In the genomic region with DNA sequence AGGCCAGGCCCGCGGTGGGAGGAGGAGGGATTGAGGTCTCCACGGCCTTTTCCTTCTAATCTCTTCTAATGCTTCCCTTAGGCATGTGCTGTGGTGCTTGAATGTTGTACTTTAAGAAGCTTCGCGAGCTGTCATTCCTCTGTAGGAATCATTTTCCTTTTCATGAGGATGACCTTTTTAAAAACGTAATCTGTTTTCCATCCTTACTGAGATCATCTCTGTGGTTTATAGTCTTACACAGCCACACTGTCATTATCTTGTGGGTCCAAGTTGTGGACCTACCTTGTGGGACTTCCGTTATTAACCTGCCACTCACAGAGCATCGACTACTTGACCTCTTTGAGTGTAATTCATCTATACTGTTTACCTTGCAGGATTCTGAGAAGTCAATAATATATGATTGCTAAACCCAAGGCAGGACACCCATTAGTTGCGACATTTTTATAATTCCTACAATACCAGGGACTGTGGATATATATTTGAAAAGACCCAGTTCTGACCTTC, we compare ENCODE assay signal across 8 cellular contexts. TPM values are rescaled to one million over a fixed set of nuclear protein-coding genes. Genes with fewer than 3 reads are reported as not detected.
A peak's percentile ranks its signal among the peaks of the same experiment; 100 is the strongest.
DNase-seq lines count a peak whose midpoint lies in the region; TF ChIP-seq lines count a peak whose summit lies in the region.

No MANE protein-coding gene starts in this region.

- H3K4me2 ChIP-seq in KMS-11 (peak overlapping the region; percentile 93), neural progenitor cell (peak overlapping the region; percentile 90)

- H3K27ac Mint-ChIP-seq in CD14-positive monocyte: peak overlapping the region in 1 of 7 donors; percentile 38
- no peak overlapping the region for H3K27ac Mint-ChIP-seq in neural progenitor cell

- H4K20me1 ChIP-seq in KMS-11 (ENCODE audit: insufficient read depth) (no peaks in the 10 kb centered on the region), neural progenitor cell (ENCODE audit: low read depth) (peaks cover 11% of the 10 kb centered on the region)

- intact Hi-C loops in CD14-positive monocyte (cut with micrococcal nuclease): no loop called here

- H3K4me1 ChIP-seq in KMS-11 (ENCODE audit: low read depth, poor library complexity, severe bottlenecking) (peaks cover 13% of the 10 kb centered on the region), ectodermal cell (ENCODE audit: control insufficient read depth, insufficient read depth, low read length) (peaks cover 8% of the 10 kb centered on the region), neural progenitor cell (peaks cover 22% of the 10 kb centered on the region)

- no peaks in the 10 kb centered on the region for H3F3A ChIP-seq in neural progenitor cell (ENCODE audit: low read depth)

- peaks cover 30 to 51% (median 35%) of the 10 kb centered on the region in 3 donors for H3K27me3 Mint-ChIP-seq in CD14-positive monocyte (ENCODE audit: low read depth in 3 of 3)
- H3K27me3 Mint-ChIP-seq in neural progenitor cell (ENCODE audit: insufficient read depth, low read depth): no peaks in the 10 kb centered on the region

- 19 to 24% methylated on average over 8 of the region's 9 CpGs for WGBS in ectodermal cell, 2 experiments

- H3K4me1 Mint-ChIP-seq in CD14-positive monocyte (peaks cover 14% of the 10 kb centered on the region), neural progenitor cell (peaks cover 20% of the 10 kb centered on the region)

- H3K9ac ChIP-seq in KMS-11: peak overlapping the region; percentile 36; the same call in 1 of the 2 replicates
- peak overlapping the region; percentile 13 for H3K9ac ChIP-seq in neural progenitor cell

- peaks cover 0 to 6% of the 10 kb centered on the region in 2 donors for H3K36me3 Mint-ChIP-seq in CD14-positive monocyte
- no peaks in the 10 kb centered on the region for H3K36me3 Mint-ChIP-seq in neural progenitor cell

- H3K4me3 Mint-ChIP-seq in CD14-positive monocyte (peak overlapping the region; percentile 92 to 95), neural progenitor cell (peak overlapping the region; percentile 94)

- H3K36me3 ChIP-seq in KMS-11 (ENCODE audit: insufficient read depth) (no peaks in the 10 kb centered on the region), ectodermal cell (ENCODE audit: control insufficient read depth, insufficient read depth, low read length) (no peaks in the 10 kb centered on the region), neural progenitor cell (no peaks in the 10 kb centered on the region)

- no peak for DNase-seq in CD14-positive monocyte (ENCODE audit: low spot score)
- DNase-seq in neural progenitor cell (ENCODE audit: low spot score): no peak
- DNase-seq in ecto neural progenitor cell (ENCODE audit: low spot score): no peak
- DNase-seq in SK-N-DZ (ENCODE audit: low spot score): no peak
- DNase-seq in NCI-H524 treated with DMSO at 0.1 percent for 48 hours (lab: John Stamatoyannopoulos, UW): no peak
- DNase-seq in ureter (ENCODE audit: low spot score): no peak

- H2AFZ ChIP-seq in KMS-11 (ENCODE audit: low read depth): peak overlapping the region; percentile 90
- peak overlapping the region; percentile 95 for H2AFZ ChIP-seq in neural progenitor cell (replicated peaks)

- H3K27me3 ChIP-seq in KMS-11 (ENCODE audit: insufficient read depth, low read depth): no peaks in the 10 kb centered on the region
- H3K27me3 ChIP-seq in ectodermal cell (ENCODE audit: control insufficient read depth, insufficient read depth, low read length, poor library complexity, severe bottlenecking): peaks cover 22% of the 10 kb centered on the region
- peaks cover 18% of the 10 kb centered on the region for H3K27me3 ChIP-seq in neural progenitor cell

- H3K79me2 ChIP-seq in KMS-11 (ENCODE audit: insufficient read depth, low read depth) (no peaks in the 10 kb centered on the region), neural progenitor cell (ENCODE audit: low read depth) (peaks cover 14% of the 10 kb centered on the region)

- H3K9me3 Mint-ChIP-seq in CD14-positive monocyte (peaks cover 0 to 2% (median 0%) of the 10 kb centered on the region in 7 donors), neural progenitor cell (no peaks in the 10 kb centered on the region)

- no peak overlapping the region for H3K4me3 ChIP-seq in KMS-11 (IDR thresholded peaks at IDR 0.05; ENCODE audit: insufficient read depth, low read depth, low read length)
- peak overlapping the region; percentile 91 for H3K4me3 ChIP-seq in ectodermal cell (ENCODE audit: insufficient read depth, low read depth, low read length)
- H3K4me3 ChIP-seq in neural progenitor cell: peak overlapping the region; percentile 85

- no peaks in the 10 kb centered on the region for H3K9me3 ChIP-seq in ectodermal cell (ENCODE audit: control insufficient read depth, low read length)
- H3K9me3 ChIP-seq in neural progenitor cell (ENCODE audit: low read depth): no peaks in the 10 kb centered on the region

- TF ChIP-seq CTCF in CD14-positive monocyte (IDR thresholded peaks at IDR 0.05) (no peak), KMS-11 (conservative IDR thresholded peaks at IDR 0.05; ENCODE audit: low read depth, low read length) (no peak), neural progenitor cell (IDR thresholded peaks at IDR 0.05) (no peak)

- H3K27ac ChIP-seq in KMS-11: no peak overlapping the region
- no peak overlapping the region for H3K27ac ChIP-seq in ectodermal cell (ENCODE audit: insufficient read depth, low read depth, low read length, poor library complexity, severe bottlenecking)
- H3K27ac ChIP-seq in neural progenitor cell: no peak overlapping the region

RNA-seq across cellular contexts. Expression of a gene that starts 0.7 kb away (rescaled TPM):
- under 1 TPM in 1 of 2 donors, not detected in 1; 0.34 TPM for polyA plus RNA-seq in CD14-positive monocyte
- 36.5 TPM for polyA plus RNA-seq in ectodermal cell (2013, experiment 1 of 4)
- polyA plus RNA-seq in ectodermal cell (2013, experiment 2 of 4): 36.7 TPM
- 26.9 TPM for polyA plus RNA-seq in ectodermal cell (2013, experiment 3 of 4)
- polyA plus RNA-seq in ectodermal cell (2013, experiment 4 of 4): 27.7 TPM
- 25.9 and 47.7 TPM in 2 replicates for total RNA-seq in neural progenitor cell (ENCODE audit: low replicate concordance)
- polyA plus RNA-seq in SK-N-DZ (2014; cell fraction: cytosol; rRNA removed): 2.0 and 11.3 TPM in 2 replicates
- 10.2 and 12.8 TPM in 2 replicates for polyA plus RNA-seq in SK-N-DZ (2014; cell fraction: nucleus; rRNA removed)
- 25.1 TPM for total RNA-seq in ureter

RNA-seq across cellular contexts. Expression of a gene that starts 0.9 kb away (rescaled TPM):
- not detected for polyA plus RNA-seq in CD14-positive monocyte
- 3.8 TPM for polyA plus RNA-seq in ectodermal cell (2013, experiment 1 of 4)
- polyA plus RNA-seq in ectodermal cell (2013, experiment 2 of 4): 4.6 TPM
- polyA plus RNA-seq in ectodermal cell (2013, experiment 3 of 4): 6.0 TPM
- polyA plus RNA-seq in ectodermal cell (2013, experiment 4 of 4): 4.6 TPM
- 4.5 and 7.1 TPM in 2 replicates for total RNA-seq in neural progenitor cell (ENCODE audit: low replicate concordance)
- not detected in 2 replicates for polyA plus RNA-seq in SK-N-DZ (2014; cell fraction: cytosol; rRNA removed)
- polyA plus RNA-seq in SK-N-DZ (2014; cell fraction: nucleus; rRNA removed): not detected in 2 replicates
- total RNA-seq in ureter: 3.5 TPM

RNA-seq across cellular contexts. Expression of a gene that starts 34.2 kb away (rescaled TPM):
- polyA plus RNA-seq in CD14-positive monocyte: under 1 TPM; 0.29 to 0.94 TPM
- polyA plus RNA-seq in ectodermal cell (2013, experiment 1 of 4): 0.11 TPM
- polyA plus RNA-seq in ectodermal cell (2013, experiment 2 of 4): 0.04 TPM
- polyA plus RNA-seq in ectodermal cell (2013, experiment 3 of 4): not detected
- 0.04 TPM for polyA plus RNA-seq in ectodermal cell (2013, experiment 4 of 4)
- total RNA-seq in neural progenitor cell (ENCODE audit: low replicate concordance) (0.09 and 0.15 TPM in 2 replicates), ureter (0.73 TPM)
- not detected in 2 replicates for polyA plus RNA-seq in SK-N-DZ (2014; cell fraction: cytosol; rRNA removed)
- polyA plus RNA-seq in SK-N-DZ (2014; cell fraction: nucleus; rRNA removed): 0.02 TPM in 1 of 2 replicates, not detected in the other
